ENCODE assay signal across 9 cellular contexts in genomic region chr12:50402270-50403000, GRCh38. TPM values are rescaled to one million over a fixed set of nuclear protein-coding genes. Genes with fewer than 3 reads are reported as not detected.
DNase-seq lines count a peak whose midpoint lies in the region; ATAC-seq, FAIRE-seq and TF ChIP-seq lines count a peak whose summit lies in the region.
"Had no signal": no experiment of that assay in that cellular context is flagged by ENCODE, and none has a peak within 500 bp of the region (broad histone marks: within the 10 kb centered on the region; RNA-seq: fewer than 3 reads in every experiment).

No MANE protein-coding gene starts in this region.

- no peak overlapping the region for H3K18ac ChIP-seq in mesenchymal stem cell (ENCODE audit: low read depth in 1 of 2, low read length in 2 of 2)

- H3K4me2 ChIP-seq in A549 (peak overlapping the region; percentile 78), mesenchymal stem cell (ENCODE audit: low read length, poor library complexity, severe bottlenecking) (peak overlapping the region; percentile 24)

- H3K4me3 ChIP-seq in A549 (peak overlapping the region; percentile 91), HUES6 (ENCODE audit: low read depth, low read length) (peak overlapping the region; percentile 89), mesenchymal stem cell (ENCODE audit: insufficient read depth in 1 of 2, low read depth in 1 of 2, low read length in 2 of 2) (peak overlapping the region in 1 of 2 experiments; percentile 98)

- TF ChIP-seq EP300 in A549 (IDR thresholded peaks at IDR 0.05), result no peak

- POLR2A ChIA-PET in A549 (lab: Yijun Ruan, JAX), result no interaction called here
- POLR2A ChIA-PET in MCF 10A (lab: Yijun Ruan, JAX), result interaction anchor here (0.6 to 6.6 kb wide), 26 partner anchors 9 to 385 kb away, joined by 3 to 80 read pairs (median 4); partner anchors contain the start of genes ATF1, CERS5, COX14 and LIMA1

- 5% methylated on average over 7 of the region's 7 CpGs for WGBS in A549 (ENCODE audit: missing lambda C conversion rate)
- 30% methylated on average over 2 of the region's 7 CpGs for WGBS in mesenchymal stem cell

- ATAC-seq in A549, result no peak

- H2BK120ac ChIP-seq in mesenchymal stem cell (ENCODE audit: low read depth, low read length), result no peak overlapping the region

- H3K27ac Mint-ChIP-seq in MCF 10A (ENCODE audit: low read depth, unreplicated experiment), result peak overlapping the region; percentile 89

- H3K36me3 ChIP-seq in HUES6 (ENCODE audit: control insufficient read depth, insufficient read depth, low read length) (no peaks in the 10 kb centered on the region), mesenchymal stem cell (ENCODE audit: control insufficient read depth in 1 of 2, insufficient read depth in 2 of 2, low read depth in 1 of 2, low read length in 2 of 2) (no peaks in the 10 kb centered on the region)

- no peak overlapping the region for H3K4ac ChIP-seq in mesenchymal stem cell (ENCODE audit: low read depth in 1 of 2, low read length in 2 of 2)

- no peak overlapping the region for H2AK5ac ChIP-seq in mesenchymal stem cell (ENCODE audit: low read length, severe bottlenecking)

- H3K14ac ChIP-seq in mesenchymal stem cell (ENCODE audit: low read length in 2 of 2), result no peak overlapping the region

- H3K9me3 Mint-ChIP-seq in MCF 10A (ENCODE audit: unreplicated experiment), result no peaks in the 10 kb centered on the region

- H3K4me1 Mint-ChIP-seq in MCF 10A (ENCODE audit: insufficient read depth, unreplicated experiment), result peaks cover 7% of the 10 kb centered on the region

- H3K27me3 Mint-ChIP-seq in MCF 10A (ENCODE audit: insufficient read depth, unreplicated experiment), result no peaks in the 10 kb centered on the region

- DNase-seq in A549 (ENCODE audit: low read depth in 1 of 2, low spot score in 1 of 2), result no peak
- no peak for DNase-seq in MCF 10A (ENCODE audit: unreplicated experiment)
- DNase-seq in mesenchymal stem cell, result peak; percentile 18
- no peak for DNase-seq in DMS 273 (lab: John Stamatoyannopoulos, UW; ENCODE audit: unreplicated experiment)
- DNase-seq in occipital lobe (lab: John Stamatoyannopoulos, UW), result no peak
- DNase-seq in stimulated activated CD4-positive, alpha-beta T cell treated with anti-CD3 and anti-CD28 coated beads, Interleukin-4, amount 100 ng/mL, for 1 hour, result no peak
- no peak for DNase-seq in SK-N-DZ (ENCODE audit: low spot score)
- DNase-seq: SIG-M5 had no signal

- TF ChIP-seq POLR2A in A549 (IDR thresholded peaks at IDR 0.05; ENCODE audit: low read length), result no peak

- H4K8ac ChIP-seq in mesenchymal stem cell (ENCODE audit: low read length), result no peak overlapping the region

- H2BK5ac ChIP-seq in mesenchymal stem cell (ENCODE audit: low read depth, low read length, poor library complexity, severe bottlenecking), result no peak overlapping the region

- H3K27me3 ChIP-seq in HUES6 (ENCODE audit: control insufficient read depth, insufficient read depth, low read length) (no peaks in the 10 kb centered on the region), mesenchymal stem cell (ENCODE audit: control insufficient read depth in 1 of 2, insufficient read depth in 1 of 2, low read length in 2 of 2) (no peaks in the 10 kb centered on the region)

- BruUV-seq in MCF 10A (replicated peaks; lab: Mats Ljungman, UMichigan), result no TSS peak

- H2BK15ac ChIP-seq in mesenchymal stem cell (ENCODE audit: low read depth, poor library complexity, severe bottlenecking), result no peak overlapping the region

- H3K27ac ChIP-seq in A549, result peak overlapping the region; percentile 59 to 77; a peak in 5 of 6 replicates
- H3K27ac ChIP-seq in HUES6 (ENCODE audit: low read depth, low read length), result peak overlapping the region; percentile 73; the same call in 1 of the 2 replicates
- H3K27ac ChIP-seq in mesenchymal stem cell (ENCODE audit: low read length, poor library complexity, severe bottlenecking), result no peak overlapping the region

- H3K4me1 ChIP-seq in A549, result peaks cover 41% of the 10 kb centered on the region
- 0 out of 2 replicates have a peak, but pooled peaks cover 7% of the 10 kb centered on the region for H3K4me1 ChIP-seq in HUES6 (ENCODE audit: control insufficient read depth, insufficient read depth, low read length)
- peaks cover 7% of the 10 kb centered on the region for H3K4me1 ChIP-seq in mesenchymal stem cell (ENCODE audit: control insufficient read depth, insufficient read depth, low read depth, low read length)

- TF ChIP-seq RAD21 in A549 (conservative IDR thresholded peaks at IDR 0.05 in 1 of 2, IDR thresholded peaks at IDR 0.05 in 1 of 2), result no peak

- H3K36me3 Mint-ChIP-seq in MCF 10A (ENCODE audit: insufficient read depth, unreplicated experiment), result peaks cover 7% of the 10 kb centered on the region

- H3K4me3 Mint-ChIP-seq in MCF 10A (ENCODE audit: unreplicated experiment), result peak overlapping the region; percentile 97

- H3K9me3 ChIP-seq in A549 (no peaks in the 10 kb centered on the region), HUES6 (ENCODE audit: control insufficient read depth, insufficient read depth, low read depth, low read length) (no peaks in the 10 kb centered on the region), mesenchymal stem cell (ENCODE audit: control insufficient read depth, low read length) (no peaks in the 10 kb centered on the region)

- CTCF ChIA-PET in A549 (lab: Yijun Ruan, JAX) (interaction anchor here (0.8 to 1.2 kb wide), 2 partner anchors 13 to 76 kb away, joined by 3 read pairs; no protein-coding TSS in a partner anchor), MCF 10A (lab: Yijun Ruan, JAX) (interaction anchor here (0.6 to 1.0 kb wide), 5 partner anchors 10 to 1049 kb away, joined by 3 read pairs; no protein-coding TSS in a partner anchor)

- H3K79me1 ChIP-seq in mesenchymal stem cell (replicated peaks; ENCODE audit: low read length, poor library complexity, severe bottlenecking), result no peaks in the 10 kb centered on the region

- intact Hi-C loops in MCF 10A (cut with micrococcal nuclease), result loop anchor here (5.0 kb wide), 1 partner anchor 75 kb away; no protein-coding TSS in a partner anchor

- no peak overlapping the region for H3K23ac ChIP-seq in mesenchymal stem cell (ENCODE audit: low read length in 2 of 2)

- no peak overlapping the region for H4K91ac ChIP-seq in mesenchymal stem cell (ENCODE audit: low read length)

- no peak overlapping the region for H3K9ac ChIP-seq in HUES6 (ENCODE audit: low read length)
- H3K9ac ChIP-seq in mesenchymal stem cell (ENCODE audit: low read length), result peak overlapping the region; percentile 95

- TF ChIP-seq CTCF in A549 (IDR thresholded peaks at IDR 0.05) (no peak), MCF 10A (IDR thresholded peaks at IDR 0.05; ENCODE audit: unreplicated experiment) (no peak)

- no peak for FAIRE-seq in A549 (lab: Jason Lieb, UNC)

- H2AFZ ChIP-seq in mesenchymal stem cell (ENCODE audit: low read depth, low read length), result no peak overlapping the region

- no peak overlapping the region for H2BK12ac ChIP-seq in mesenchymal stem cell (ENCODE audit: low read length in 2 of 2)

TF ChIP-seq in A549, 52 proteins besides CTCF, POLR2A, EP300 and RAD21:
- TF ChIP-seq GATA3 (IDR thresholded peaks at IDR 0.05; ENCODE audit: borderline replicate concordance) (no peak), HOXB5 (CRISPR knock-in tag; IDR thresholded peaks at IDR 0.05) (0 out of 2 replicates have a peak, but pooled peaks have one; percentile 50)
TF ChIP-seq in A549: peak in this region for 1.

RNA-seq across cellular contexts. Expression of gene LARP4, which starts 1.8 kb away (rescaled TPM):
- polyA plus RNA-seq in A549 (2011; rRNA removed), result 62.1 and 67.8 TPM in 2 replicates
- 13.5 and 15.9 TPM in 2 replicates for polyA plus RNA-seq in A549 (2012; cell fraction: cytosol; rRNA removed)
- 9.6 and 11.2 TPM in 2 replicates for polyA plus RNA-seq in A549 (2012; cell fraction: nucleus; rRNA removed)
- polyA plus RNA-seq in A549 (2017; fragmentation: RNase III; extraction: RNeasy Plus Mini Kit Qiagen cat#74134 plus additional on column Dnase treatment), result 36.4 to 40.3 TPM (median 38.2 TPM) in 3 replicates
- 44.4 and 51.0 TPM in 2 replicates for polyA minus RNA-seq in A549 (2011; rRNA and poly(A)+ RNA removed)
- 73.6 and 78.8 TPM in 2 replicates for total RNA-seq in MCF 10A (2022)
- polyA plus RNA-seq in mesenchymal stem cell (2013, experiment 1 of 2), result 25.8 TPM
- polyA plus RNA-seq in mesenchymal stem cell (2013, experiment 2 of 2), result 24.0 TPM
- total RNA-seq in occipital lobe, result 147 TPM
- polyA plus RNA-seq in SK-N-DZ (2014; cell fraction: cytosol; rRNA removed), result 16.2 and 20.7 TPM in 2 replicates
- polyA plus RNA-seq in SK-N-DZ (2014; cell fraction: nucleus; rRNA removed), result 17.3 and 25.2 TPM in 2 replicates

RNA-seq across cellular contexts. Expression of gene FAM186A, which starts 6.0 kb away (rescaled TPM):
- polyA plus RNA-seq in A549 (2011; rRNA removed) (not detected in 2 replicates), A549 (2017; fragmentation: RNase III; extraction: RNeasy Plus Mini Kit Qiagen cat#74134 plus additional on column Dnase treatment) (not detected in 3 replicates)
- polyA plus RNA-seq in A549 (2012; cell fraction: cytosol; rRNA removed), result not detected in 2 replicates
- polyA plus RNA-seq in A549 (2012; cell fraction: nucleus; rRNA removed), result not detected in 2 replicates
- not detected in 2 replicates for polyA minus RNA-seq in A549 (2011; rRNA and poly(A)+ RNA removed)
- total RNA-seq in MCF 10A (2022) (not detected in 2 replicates), occipital lobe (not detected)
- not detected for polyA plus RNA-seq in mesenchymal stem cell (2013, experiment 1 of 2)
- polyA plus RNA-seq in mesenchymal stem cell (2013, experiment 2 of 2), result not detected
- polyA plus RNA-seq in SK-N-DZ (2014; cell fraction: cytosol; rRNA removed), result not detected in 2 replicates
- not detected in 2 replicates for polyA plus RNA-seq in SK-N-DZ (2014; cell fraction: nucleus; rRNA removed)
